Comparison of ENCODE assay signal across 12 cellular contexts in the genomic region with DNA sequence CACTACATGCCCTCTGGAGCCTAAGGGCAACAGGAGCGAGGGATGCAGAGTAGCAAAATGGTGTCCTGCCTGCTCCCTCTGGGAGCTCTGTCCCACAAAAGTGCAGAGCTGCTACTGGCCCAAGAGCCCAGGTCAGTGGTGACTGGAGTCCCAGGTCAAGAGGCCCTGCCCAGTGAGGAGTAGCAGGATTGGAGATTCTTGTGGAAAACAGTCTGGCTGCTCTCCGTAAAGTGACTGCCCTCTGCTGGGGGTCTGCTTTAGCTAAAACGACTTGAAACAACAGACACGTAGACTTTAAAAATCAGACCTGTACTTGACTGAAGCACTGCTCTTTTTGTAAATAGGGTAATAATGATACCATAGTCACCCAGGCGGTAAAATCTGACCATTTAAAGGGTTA.
A peak's percentile ranks its signal among the peaks of the same experiment; 100 is the strongest.
DNase-seq lines count a peak whose midpoint lies in the region; ATAC-seq and TF ChIP-seq lines count a peak whose summit lies in the region.
"Had no signal": no experiment of that assay in that cellular context is flagged by ENCODE, and none has a peak within 500 bp of the region (broad histone marks: within the 10 kb centered on the region; RNA-seq: fewer than 3 reads in every experiment).

No MANE protein-coding gene starts in this region.

- no peak for TF ChIP-seq CTCF in Calu3 (IDR thresholded peaks at IDR 0.05; ENCODE audit: unreplicated experiment)

- peak overlapping the region in 1 of 2 experiments; percentile 29 for H3K4me3 ChIP-seq in mesenchymal stem cell (ENCODE audit: insufficient read depth in 1 of 2, low read depth in 1 of 2, low read length in 2 of 2)

- H2BK120ac ChIP-seq in mesenchymal stem cell (ENCODE audit: low read depth, low read length): no peak overlapping the region

- no peak overlapping the region for H3K4me3 Mint-ChIP-seq in Calu3 (ENCODE audit: low read depth, unreplicated experiment)
- H3K4me3 Mint-ChIP-seq: CD8-positive, alpha-beta T cell; natural killer cell had no signal

- no peak for ATAC-seq in HG03025 (IDR thresholded peaks at IDR 0.05; ENCODE audit: low FRiP score, unreplicated experiment)
- ATAC-seq in HG03196 (IDR thresholded peaks at IDR 0.05; ENCODE audit: unreplicated experiment): no peak
- ATAC-seq in HG03095 (IDR thresholded peaks at IDR 0.05; ENCODE audit: unreplicated experiment): no peak
- ATAC-seq: CD8-positive, alpha-beta T cell; natural killer cell had no signal

- no peak overlapping the region for H3K4ac ChIP-seq in mesenchymal stem cell (ENCODE audit: low read depth in 1 of 2, low read length in 2 of 2)

- H3K4me2 ChIP-seq in mesenchymal stem cell (ENCODE audit: low read length, poor library complexity, severe bottlenecking): no peak overlapping the region

- no peak overlapping the region for H2AK5ac ChIP-seq in mesenchymal stem cell (ENCODE audit: low read length, severe bottlenecking)

- H3K9me3 Mint-ChIP-seq in Calu3 (ENCODE audit: low read depth, unreplicated experiment): peaks cover 14% of the 10 kb centered on the region

- H3K23ac ChIP-seq in mesenchymal stem cell (ENCODE audit: low read length in 2 of 2): no peak overlapping the region

- no peak overlapping the region for H3K9ac ChIP-seq in mesenchymal stem cell (ENCODE audit: low read length)

- no TSS peak for BruUV-seq in Calu3 (replicated peaks; lab: Mats Ljungman, UMichigan)

- DNase-seq in Calu3: peak; percentile 17
- peak; percentile 9 for DNase-seq in NCI-H69 (lab: John Stamatoyannopoulos, UW)
- peak; percentile 67 for DNase-seq in dermis blood vessel endothelial cell
- DNase-seq in mesenchymal stem cell: peak; percentile 29
- no peak for DNase-seq in activated gamma-delta T cell treated with Interleukin-2 at 50 U/mL for 16 hours
- DNase-seq: CD8-positive, alpha-beta T cell; natural killer cell; SHP77 treated with DMSO at 0.1 percent for 48 hours had no signal

- no peak overlapping the region for H3K27ac ChIP-seq in mesenchymal stem cell (ENCODE audit: low read length, poor library complexity, severe bottlenecking)

- CTCF ChIA-PET in Calu3 (lab: Charles Lee): no interaction called here

- H3K4me1 Mint-ChIP-seq in Calu3 (ENCODE audit: low read depth, unreplicated experiment): no peaks in the 10 kb centered on the region
- H3K4me1 Mint-ChIP-seq: natural killer cell had no signal

- H3K79me1 ChIP-seq in mesenchymal stem cell (replicated peaks; ENCODE audit: low read length, poor library complexity, severe bottlenecking): no peaks in the 10 kb centered on the region

- no peak overlapping the region for H3K14ac ChIP-seq in mesenchymal stem cell (ENCODE audit: low read length in 2 of 2)

- no peaks in the 10 kb centered on the region for H3K4me1 ChIP-seq in mesenchymal stem cell (ENCODE audit: control insufficient read depth, insufficient read depth, low read depth, low read length)

- no peak overlapping the region for H2BK5ac ChIP-seq in mesenchymal stem cell (ENCODE audit: low read depth, low read length, poor library complexity, severe bottlenecking)

- H3K36me3 ChIP-seq in mesenchymal stem cell (ENCODE audit: control insufficient read depth in 1 of 2, insufficient read depth in 2 of 2, low read depth in 1 of 2, low read length in 2 of 2): no peaks in the 10 kb centered on the region

- H4K8ac ChIP-seq in mesenchymal stem cell (ENCODE audit: low read length): no peak overlapping the region

- H3K27me3 ChIP-seq in mesenchymal stem cell (ENCODE audit: control insufficient read depth in 1 of 2, insufficient read depth in 1 of 2, low read length in 2 of 2): no peaks in the 10 kb centered on the region

- no peak overlapping the region for H2BK12ac ChIP-seq in mesenchymal stem cell (ENCODE audit: low read length in 2 of 2)

- no peak overlapping the region for H3K27ac Mint-ChIP-seq in Calu3 (ENCODE audit: unreplicated experiment)
- H3K27ac Mint-ChIP-seq: activated T-helper 2 cell treated with anti-CD3 and anti-CD28 coated beads, Interferon-gamma antibody, Interleukin-2, Interleukin-4, amounts not matched to agents 10 μg/mL and 5 μg/mL and 100 μg/mL, durations not matched to agents 14 hours and 24 hours and 36 hours; CD8-positive, alpha-beta T cell; natural killer cell had no signal

- H2BK15ac ChIP-seq in mesenchymal stem cell (ENCODE audit: low read depth, poor library complexity, severe bottlenecking): no peak overlapping the region

- peaks cover 53% of the 10 kb centered on the region for H3K9me3 ChIP-seq in mesenchymal stem cell (ENCODE audit: control insufficient read depth, low read length)

- H4K91ac ChIP-seq in mesenchymal stem cell (ENCODE audit: low read length): no peak overlapping the region

- H3K18ac ChIP-seq in mesenchymal stem cell (ENCODE audit: low read depth in 1 of 2, low read length in 2 of 2): no peak overlapping the region

- no peaks in the 10 kb centered on the region for H3K27me3 Mint-ChIP-seq in Calu3 (ENCODE audit: unreplicated experiment)

- no peak overlapping the region for H2AFZ ChIP-seq in mesenchymal stem cell (ENCODE audit: low read depth, low read length)

- intact Hi-C loops in Calu3 (cut with micrococcal nuclease; ENCODE audit: unreplicated experiment): loop anchor here (1.0 kb wide), 1 partner anchor 374 kb away; no protein-coding TSS in a partner anchor

- WGBS in mesenchymal stem cell: 65% methylated on average over 3 of the region's 5 CpGs

- no peaks in the 10 kb centered on the region for H3K36me3 Mint-ChIP-seq in Calu3 (ENCODE audit: insufficient read depth, unreplicated experiment)
- H3K36me3 Mint-ChIP-seq: CD8-positive, alpha-beta T cell had no signal
